Comparison of ENCODE assay signal across 1 cellular context in genomic region chr2:190137561-190137960, GRCh38.
TF ChIP-seq lines count a peak whose summit lies in the region.

No MANE protein-coding gene starts in this region.

TF ChIP-seq in IMR-90, 13 proteins besides CTCF, POLR2A, EP300 and RAD21 (continued from another document):
- TF ChIP-seq FOS (IDR thresholded peaks at IDR 0.05; ENCODE audit: low read depth, low read length), result no peak
- no peak for TF ChIP-seq RFX5 (IDR thresholded peaks at IDR 0.05; ENCODE audit: low read depth, low read length)
- no peak for TF ChIP-seq CEBPB (IDR thresholded peaks at IDR 0.05; ENCODE audit: low read depth, low read length)
